9 cellular contexts compared by ENCODE assay signal in the genomic region with DNA sequence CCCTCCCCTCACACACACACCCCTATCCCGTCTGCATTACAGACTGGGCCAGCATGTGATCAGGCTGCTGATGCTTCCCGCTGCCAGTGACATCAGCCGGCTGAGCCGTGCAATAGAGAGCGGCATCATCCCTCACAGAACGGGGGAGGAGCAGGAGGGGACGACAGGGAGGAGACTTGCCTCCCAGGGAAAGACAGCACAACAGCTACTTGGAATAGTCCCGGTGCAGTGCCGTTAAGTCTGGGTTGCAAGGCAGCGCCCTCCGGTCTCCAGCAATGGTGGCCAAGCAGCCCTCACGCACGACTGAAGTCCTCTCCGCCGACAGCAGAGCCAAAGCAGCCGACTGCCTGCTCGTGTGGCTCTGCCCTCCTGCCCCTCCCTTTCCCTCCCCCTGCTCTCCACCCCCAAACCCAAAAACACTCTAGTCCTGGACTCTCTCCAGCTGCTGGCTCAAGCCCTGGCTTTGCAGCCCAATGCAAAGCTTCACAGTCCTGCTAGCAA. TPM values are rescaled to one million over a fixed set of nuclear protein-coding genes. Genes with fewer than 3 reads are reported as not detected.
DNase-seq lines count a peak whose midpoint lies in the region; ATAC-seq and TF ChIP-seq lines count a peak whose summit lies in the region.
"Had no signal": no experiment of that assay in that cellular context is flagged by ENCODE, and none has a peak within 500 bp of the region (broad histone marks: within the 10 kb centered on the region; RNA-seq: fewer than 3 reads in every experiment).

No MANE protein-coding gene starts in this region.

- H3K4me1 ChIP-seq in mesodermal cell (ENCODE audit: control insufficient read depth, insufficient read depth, low read length, poor library complexity, severe bottlenecking) (peaks cover 17% of the 10 kb centered on the region), upper lobe of right lung (no peaks in the 10 kb centered on the region)

- H3K27ac ChIP-seq in mesodermal cell (ENCODE audit: low read depth, low read length, severe bottlenecking) (peak overlapping the region; percentile 20), upper lobe of right lung (no peak overlapping the region)

- intact Hi-C loops in upper lobe of right lung (cut with DNase I) = no loop called here

- ATAC-seq in upper lobe of right lung (peak; percentile 84), GM19351 (IDR thresholded peaks at IDR 0.05; ENCODE audit: unreplicated experiment) (no peak)

- H3K4me3 ChIP-seq in epithelial cell of proximal tubule (ENCODE audit: low read depth, low read length) (peak overlapping the region; percentile 34), mesodermal cell (ENCODE audit: extremely low read depth, insufficient read depth, low read length, poor library complexity, severe bottlenecking) (peak overlapping the region; percentile 24), upper lobe of right lung (peak overlapping the region; percentile 34)

- TF ChIP-seq CTCF in epithelial cell of proximal tubule (conservative IDR thresholded peaks at IDR 0.05; ENCODE audit: low read depth, low read length) (no peak), upper lobe of right lung (IDR thresholded peaks at IDR 0.05) (no peak), GM10266 (IDR thresholded peaks at IDR 0.05; ENCODE audit: control insufficient read depth, insufficient read depth, low read depth, missing control alignments) (no peak)

- 8 to 9% methylated on average over 11 to 16 of the region's 17 CpGs for WGBS in mesodermal cell (ENCODE audit: insufficient coverage in 2 of 2), 2 experiments

- DNase-seq in ELF-1 (ENCODE audit: low read depth, low spot score) (peak; percentile 76), NCI-H446 treated with DMSO at 0.1 percent for 48 hours (lab: John Stamatoyannopoulos, UW) (peak; percentile 78), epithelial cell of proximal tubule (ENCODE audit: low read depth) (no peak), upper lobe of right lung (peak; percentile 73), GM10266 (ENCODE audit: extremely low spot score) (no peak)
- no peak for DNase-seq in effector CD4-positive, alpha-beta T cell
- DNase-seq: natural killer cell had no signal

- no peaks in the 10 kb centered on the region for H3K27me3 ChIP-seq in upper lobe of right lung

- H3K9me3 ChIP-seq in mesodermal cell (ENCODE audit: control insufficient read depth, low read length) (no peaks in the 10 kb centered on the region), upper lobe of right lung (no peaks in the 10 kb centered on the region)

- no peaks in the 10 kb centered on the region for H3K36me3 ChIP-seq in mesodermal cell (ENCODE audit: control insufficient read depth, insufficient read depth, low read length)
- H3K36me3 ChIP-seq in upper lobe of right lung = no peaks in the 10 kb centered on the region

RNA-seq across cellular contexts. Expression of a gene that starts 31.5 kb away (rescaled TPM):
- total RNA-seq in epithelial cell of proximal tubule = 4,116 and 4,952 TPM in 2 replicates
- 2,929 TPM for polyA plus RNA-seq in mesodermal cell (2013, experiment 1 of 2)
- polyA plus RNA-seq in mesodermal cell (2013, experiment 2 of 2) = 2,830 TPM
- total RNA-seq in upper lobe of right lung = 1,176 TPM

Comparison
In these comparisons a context has a peak if more than half of its experiments do, and no peak if none do; other contexts are left out.
1. DNase-seq: peak in ELF-1 (single experiment), NCI-H446 treated with DMSO at 0.1 percent for 48 hours (single experiment) and upper lobe of right lung (single experiment); none in epithelial cell of proximal tubule (single experiment), GM10266 (single experiment) and effector CD4-positive, alpha-beta T cell (single experiment).
2. Peak in every context shown above with its lines, with median percentiles within 50 percentile points of each other: H3K4me3 ChIP-seq.